Comparison of ENCODE assay signal across 10 cellular contexts in genomic region chr1:226654508-226655124, GRCh38.
DNase-seq lines count a peak whose midpoint lies in the region; ATAC-seq and TF ChIP-seq lines count a peak whose summit lies in the region.
"Had no signal": no experiment of that assay in that cellular context is flagged by ENCODE, and none has a peak within 500 bp of the region (broad histone marks: within the 10 kb centered on the region; RNA-seq: fewer than 3 reads in every experiment).

No MANE protein-coding gene starts in this region.

- H2AFZ ChIP-seq in hepatocyte = no peak overlapping the region

- H3K4me3 Mint-ChIP-seq in activated CD4-positive, alpha-beta T cell treated with anti-CD3 and anti-CD28 coated beads, Interleukin-2, amount 10 ng/mL, durations not matched to agents 24 days and 14 days = peak overlapping the region; percentile 83

- no peaks in the 10 kb centered on the region for H4K20me1 ChIP-seq in hepatocyte (ENCODE audit: insufficient read depth, poor library complexity, severe bottlenecking)

- H3K27ac ChIP-seq in SK-N-MC (0 out of 2 replicates have a peak overlapping the region, but pooled peaks have one; percentile 19), hepatocyte (peak overlapping the region; percentile 54), spleen (peak overlapping the region in 4 of 8 donors; percentile 63 to 81 (median 76))

- H3K4me3 ChIP-seq in SK-N-MC = no peak overlapping the region
- no peak overlapping the region for H3K4me3 ChIP-seq in hepatocyte
- peak overlapping the region in 1 of 8 donors; percentile 37 for H3K4me3 ChIP-seq in spleen

- H3K9ac ChIP-seq in SK-N-MC (ENCODE audit: insufficient read length) = no peak overlapping the region

- no peak for DNase-seq in activated CD4-positive, alpha-beta T cell treated with anti-CD3 and anti-CD28 coated beads, Interleukin-2, amount 10 ng/mL, durations not matched to agents 24 days and 14 days
- no peak for DNase-seq in activated CD4-positive, alpha-beta T cell treated with anti-CD3 and anti-CD28 coated beads, Interleukin-2, amount 50 U/mL, for 1 hour
- DNase-seq in SK-N-MC (ENCODE audit: low read depth, low spot score) = no peak
- no peak for DNase-seq in hepatocyte (ENCODE audit: low spot score)
- peak; percentile 75 for DNase-seq in spleen
- no peak for DNase-seq in RKO (ENCODE audit: low spot score)
- no peak for DNase-seq in GM10266 (ENCODE audit: extremely low spot score)
- DNase-seq: activated CD4-positive, CD25-positive, alpha-beta regulatory T cell; NCI-H2029 treated with DMSO at 0.1 percent for 48 hours had no signal

- peaks cover 15% of the 10 kb centered on the region for H3K4me1 ChIP-seq in hepatocyte (ENCODE audit: insufficient read depth)
- H3K4me1 ChIP-seq in spleen = peaks cover 0 to 19% (median 0%) of the 10 kb centered on the region in 6 donors

- intact Hi-C loops in activated CD4-positive, alpha-beta T cell treated with anti-CD3 and anti-CD28 coated beads, Interleukin-2, amount 10 ng/mL, durations not matched to agents 24 days and 14 days (cut with micrococcal nuclease) = loop anchor here (1.0 kb wide), 1 partner anchor 9 kb away; no protein-coding TSS in a partner anchor
- intact Hi-C loops in spleen (cut with DNase I; ENCODE audit: low total_unique reads) = loop anchor here (10.0 kb wide), 1 partner anchor 80 kb away; the partner anchor contains the start of gene ITPKB

- H3K36me3 ChIP-seq in SK-N-MC (ENCODE audit: insufficient read depth, low read length) (no peaks in the 10 kb centered on the region), hepatocyte (replicated peaks; ENCODE audit: insufficient read depth, low read depth) (no peaks in the 10 kb centered on the region), spleen (peaks cover 0 to 23% (median 0%) of the 10 kb centered on the region in 6 donors)

- ATAC-seq in HG03469 (IDR thresholded peaks at IDR 0.05; ENCODE audit: unreplicated experiment) = no peak

- H3K9me3 ChIP-seq in SK-N-MC (ENCODE audit: low read depth, low read length) (no peaks in the 10 kb centered on the region), hepatocyte (ENCODE audit: low read depth) (no peaks in the 10 kb centered on the region), spleen (no peaks in the 10 kb centered on the region)

- H3K79me2 ChIP-seq in hepatocyte = no peaks in the 10 kb centered on the region

- H3K9me3 Mint-ChIP-seq in activated CD4-positive, alpha-beta T cell treated with anti-CD3 and anti-CD28 coated beads, Interleukin-2, amount 10 ng/mL, durations not matched to agents 24 days and 14 days = no peaks in the 10 kb centered on the region

- H3K27me3 ChIP-seq in hepatocyte (no peaks in the 10 kb centered on the region), spleen (replicated peaks in 1 of 7) (no peaks in the 10 kb centered on the region)

- H3K36me3 Mint-ChIP-seq in activated CD4-positive, alpha-beta T cell treated with anti-CD3 and anti-CD28 coated beads, Interleukin-2, amount 10 ng/mL, durations not matched to agents 24 days and 14 days (ENCODE audit: low read depth) = peaks cover 11% of the 10 kb centered on the region

- no peak for TF ChIP-seq CTCF in hepatocyte (IDR thresholded peaks at IDR 0.05; ENCODE audit: poor library complexity)
- TF ChIP-seq CTCF in spleen (IDR thresholded peaks at IDR 0.05 in 8 of 11, conservative IDR thresholded peaks at IDR 0.05 in 3 of 11) = no peak
- no peak for TF ChIP-seq CTCF in GM10266 (IDR thresholded peaks at IDR 0.05; ENCODE audit: control insufficient read depth, insufficient read depth, low read depth, missing control alignments)

- H3K9me2 ChIP-seq in hepatocyte (replicated peaks; ENCODE audit: insufficient read depth) = no peaks in the 10 kb centered on the region

- H3K4me2 ChIP-seq in hepatocyte = peak overlapping the region; percentile 22

- peaks cover 74% of the 10 kb centered on the region for H3K4me1 Mint-ChIP-seq in activated CD4-positive, alpha-beta T cell treated with anti-CD3 and anti-CD28 coated beads, Interleukin-2, amount 10 ng/mL, durations not matched to agents 24 days and 14 days

- 77% methylated on average over 9 of the region's 9 CpGs for WGBS in hepatocyte (ENCODE audit: low lambda C conversion rate, missing lambda C conversion rate)
- WGBS in spleen, 5 donors = 37 to 57% (median 45%) methylated on average over 9 of the region's 9 CpGs

- peak overlapping the region; percentile 88 for H3K27ac Mint-ChIP-seq in activated CD4-positive, alpha-beta T cell treated with anti-CD3 and anti-CD28 coated beads, Interleukin-2, amount 10 ng/mL, durations not matched to agents 24 days and 14 days

- H3K27me3 Mint-ChIP-seq in activated CD4-positive, alpha-beta T cell treated with anti-CD3 and anti-CD28 coated beads, Interleukin-2, amount 10 ng/mL, durations not matched to agents 24 days and 14 days = no peaks in the 10 kb centered on the region

- no peak for TF ChIP-seq POLR2A in spleen (IDR thresholded peaks at IDR 0.05)
